12 cellular contexts compared by ENCODE assay signal in genomic region chr5:77172713-77173328, GRCh38. TPM values are rescaled to one million over a fixed set of nuclear protein-coding genes. Genes with fewer than 3 reads are reported as not detected.
DNase-seq lines count a peak whose midpoint lies in the region; ATAC-seq and TF ChIP-seq lines count a peak whose summit lies in the region.
"Had no signal": no experiment of that assay in that cellular context is flagged by ENCODE, and none has a peak within 500 bp of the region (broad histone marks: within the 10 kb centered on the region; RNA-seq: fewer than 3 reads in every experiment).

No MANE protein-coding gene starts in this region.

- intact Hi-C loops in left cardiac atrium (cut with DNase I) = no loop called here
- intact Hi-C loops in left ventricle myocardium superior (cut with micrococcal nuclease) = no loop called here

- no peak for TF ChIP-seq CTCF in choroid plexus epithelial cell (conservative IDR thresholded peaks at IDR 0.05; ENCODE audit: low read depth, low read length)

- ATAC-seq in left cardiac atrium = peak; percentile 27 to 74
- ATAC-seq in left ventricle myocardium superior = no peak

- no peak overlapping the region for H3K4me3 ChIP-seq in choroid plexus epithelial cell (ENCODE audit: low read depth, low read length)
- H3K4me3 ChIP-seq: GM23248, HAP-1 had no signal

- DNase-seq in left cardiac atrium = no peak
- DNase-seq in left ventricle myocardium superior = no peak
- DNase-seq in choroid plexus epithelial cell (ENCODE audit: low read depth) = peak; percentile 46
- DNase-seq in iris pigment epithelial cell (ENCODE audit: low read depth) = peak; percentile 3
- DNase-seq in cerebellar nuclear complex (lab: John Stamatoyannopoulos, UW) = no peak
- DNase-seq in HuH-7 (ENCODE audit: low spot score) = no peak
- DNase-seq: AML-193; Caco-2; CD4-positive, alpha-beta T cell; GM23248 had no signal

RNA-seq across cellular contexts. Expression of gene PDE8B, which starts 37.7 kb away (rescaled TPM):
- total RNA-seq in left cardiac atrium = 10 to 100 TPM; 20.8 to 40.2 TPM
- total RNA-seq in left ventricle myocardium superior = 0.69 TPM
- total RNA-seq: GM23248, HT-29 had no signal

Comparison
In these comparisons a context has a peak if more than half of its experiments do, and no peak if none do; other contexts are left out.
1. RNA of gene PDE8B, which starts 37.7 kb away (total RNA-seq): 20.8 to 40.2 TPM in left cardiac atrium; 0.69 TPM in left ventricle myocardium superior (single experiment); every median in the first group is over 10 times any median in the second.
2. DNase-seq: peak in choroid plexus epithelial cell (single experiment) and iris pigment epithelial cell (single experiment); none in left cardiac atrium (single experiment), left ventricle myocardium superior (single experiment), cerebellar nuclear complex (0 of 2) and HuH-7 (single experiment).